In genomic region chr3:183253364-183253960, GRCh38 we compare ENCODE assay signal across 1 cellular context.
TF ChIP-seq lines count a peak whose summit lies in the region.

No MANE protein-coding gene starts in this region.

TF ChIP-seq in K562, 482 proteins besides CTCF, POLR2A, EP300 and RAD21 (continued from another document):
- TF ChIP-seq NRF1 (conservative IDR thresholded peaks at IDR 0.05 in 1 of 2, IDR thresholded peaks at IDR 0.05 in 1 of 2) (0 out of 4 replicates have a peak, but pooled peaks of 1 of the 2 experiments have one; percentile 30), SMAD4 (CRISPR knock-in tag; conservative IDR thresholded peaks at IDR 0.05) (peak; percentile 13; the same call in 1 of the 2 replicates), ZNF644 (tag; IDR thresholded peaks at IDR 0.05; ENCODE audit: low read depth) (no peak), GABPA (tag; conservative IDR thresholded peaks at IDR 0.05; ENCODE audit: low read depth) (peak; percentile 15; the same call in 1 of the 2 replicates), RBBP5 (IDR thresholded peaks at IDR 0.05; ENCODE audit: borderline replicate concordance, insufficient read depth, low read length, poor library complexity, severe bottlenecking) (peak; percentile 42), GTF2E2 (tag; IDR thresholded peaks at IDR 0.05) (0 out of 2 replicates have a peak, but pooled peaks have one; percentile 58)
